ENCODE assay signal across 8 cellular contexts in the genomic region with DNA sequence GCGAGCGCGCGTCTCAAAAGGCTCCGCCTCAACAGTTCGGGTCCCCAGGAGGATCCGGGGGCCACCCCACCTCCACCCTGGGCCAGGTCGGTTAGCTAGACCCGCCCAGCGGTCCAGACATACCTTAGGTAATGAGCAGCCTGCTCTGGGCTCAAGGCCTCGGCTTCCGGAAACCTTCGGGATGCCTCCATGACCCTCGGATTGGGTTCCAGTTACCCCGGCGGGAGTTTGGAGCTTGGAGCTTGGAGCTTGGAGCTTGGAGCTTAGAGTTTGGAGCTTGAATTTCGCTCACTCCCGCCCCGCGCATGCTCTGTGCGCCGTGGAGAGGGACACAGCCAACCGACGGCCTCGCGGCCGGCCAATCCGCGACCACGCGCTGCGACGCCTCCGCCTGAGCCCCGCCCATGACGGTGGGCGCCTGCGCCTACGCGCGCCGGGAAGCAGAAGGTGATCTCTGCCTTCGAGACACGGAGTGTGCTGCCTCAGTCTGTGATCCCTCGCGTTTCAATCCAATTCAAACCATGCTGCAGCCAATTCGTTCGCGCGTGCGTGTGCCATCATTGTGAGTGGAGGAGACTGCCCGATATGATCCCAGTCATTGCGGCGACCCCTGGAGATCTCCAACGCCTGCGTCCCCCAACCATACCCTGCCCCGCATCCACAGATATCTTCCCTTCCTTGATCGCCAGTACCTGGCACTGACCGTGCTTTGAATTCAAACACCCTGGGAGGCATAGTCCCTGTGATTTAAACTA. TPM values are rescaled to one million over a fixed set of nuclear protein-coding genes. Genes with fewer than 3 reads are reported as not detected.
A peak's percentile ranks its signal among the peaks of the same experiment; 100 is the strongest.
DNase-seq lines count a peak whose midpoint lies in the region; ATAC-seq and TF ChIP-seq lines count a peak whose summit lies in the region.

Gene ERCC6L, minus strand, starts transcription at position 307 of the 755 bp plus-strand sequence. Its CDS starts 116 bp downstream, at position 191.

- H3K4me1 ChIP-seq in hepatocyte (ENCODE audit: insufficient read depth): no peaks in the 10 kb centered on the region

- H2AFZ ChIP-seq in hepatocyte: peak within 1 kb of the TSS; percentile 53

- DNase-seq in NCI-H2029 (lab: John Stamatoyannopoulos, UW) (peak; percentile 69), T-helper 9 cell (peak; percentile 70), astrocyte of the cerebellum (ENCODE audit: low read depth) (peak; percentile 67), hepatocyte (ENCODE audit: low spot score) (peak; percentile 93), retinal pigment epithelial cell (ENCODE audit: low read depth) (peak; percentile 52), NCI-H1694 treated with DMSO at 0.1 percent for 48 hours (lab: John Stamatoyannopoulos, UW) (no peak)

- in situ Hi-C loops in astrocyte of the cerebellum (cut with HindIII; ENCODE audit: low sequenced_read_pairs): no loop called here

- H3K36me3 ChIP-seq in hepatocyte (replicated peaks; ENCODE audit: insufficient read depth, low read depth): no peaks in the 10 kb centered on the region

- H3K79me2 ChIP-seq in hepatocyte: no peaks in the 10 kb centered on the region

- peak within 1 kb of the TSS; percentile 85 for H3K4me2 ChIP-seq in hepatocyte

- ATAC-seq in GM18498 (IDR thresholded peaks at IDR 0.05; ENCODE audit: unreplicated experiment) (peak; percentile 99), HG02870 (IDR thresholded peaks at IDR 0.05; ENCODE audit: unreplicated experiment) (peak; percentile 93)

- no peaks in the 10 kb centered on the region for H3K9me3 ChIP-seq in hepatocyte (ENCODE audit: low read depth)

- H3K4me3 ChIP-seq in astrocyte of the cerebellum (ENCODE audit: low read depth, low read length): peak within 1 kb of the TSS; percentile 47
- H3K4me3 ChIP-seq in hepatocyte: no peak within 1 kb of the TSS
- H3K4me3 ChIP-seq in retinal pigment epithelial cell (ENCODE audit: low read length): peak within 1 kb of the TSS; percentile 57

- no peaks in the 10 kb centered on the region for H3K9me2 ChIP-seq in hepatocyte (replicated peaks; ENCODE audit: insufficient read depth)

- H3K27me3 ChIP-seq in hepatocyte: no peaks in the 10 kb centered on the region

- H3K27ac ChIP-seq in hepatocyte: peak within 1 kb of the TSS; percentile 52

- whole genome bisulfite sequencing in hepatocyte (ENCODE audit: low lambda C conversion rate, missing lambda C conversion rate): 59% methylated on average over 56 of the region's 59 CpGs

- H4K20me1 ChIP-seq in hepatocyte (ENCODE audit: insufficient read depth, poor library complexity, severe bottlenecking): no peaks in the 10 kb centered on the region

- no peak for TF ChIP-seq CTCF in astrocyte of the cerebellum (IDR thresholded peaks at IDR 0.05; ENCODE audit: low read depth, low read length, missing control alignments)
- no peak for TF ChIP-seq CTCF in hepatocyte (IDR thresholded peaks at IDR 0.05; ENCODE audit: poor library complexity)
- no peak for TF ChIP-seq CTCF in retinal pigment epithelial cell (conservative IDR thresholded peaks at IDR 0.05; ENCODE audit: low read depth, low read length)

RNA-seq across cellular contexts. Expression of gene ERCC6L, which starts in this region (rescaled TPM):
- 1.5 and 2.5 TPM in 2 replicates for total RNA-seq in hepatocyte
- polyA plus RNA-seq in hepatocyte: 0.51 and 1.6 TPM in 2 replicates
